20 cellular contexts compared by ENCODE assay signal in genomic region chr5:161685461-161685860, GRCh38. TPM values are rescaled to one million over a fixed set of nuclear protein-coding genes. Genes with fewer than 3 reads are reported as not detected.
A peak's percentile ranks its signal among the peaks of the same experiment; 100 is the strongest.
DNase-seq lines count a peak whose midpoint lies in the region; ATAC-seq and TF ChIP-seq lines count a peak whose summit lies in the region.
"Had no signal": no experiment of that assay in that cellular context is flagged by ENCODE, and none has a peak within 500 bp of the region (broad histone marks: within the 10 kb centered on the region; RNA-seq: fewer than 3 reads in every experiment).

Gene GABRA6, plus strand, starts transcription at chr5:161685721. Its CDS starts 269 bp downstream, at chr5:161685990.

- no peak for ATAC-seq in right lobe of liver
- no peak for ATAC-seq in GM19452 (IDR thresholded peaks at IDR 0.05; ENCODE audit: unreplicated experiment)
- ATAC-seq: A549, GM23338 had no signal

- H3K27me3 Mint-ChIP-seq in neural progenitor cell (ENCODE audit: insufficient read depth, low read depth) = no peaks in the 10 kb centered on the region
- H3K27me3 Mint-ChIP-seq: CD4-positive, alpha-beta memory T cell had no signal

- no peaks in the 10 kb centered on the region for H3K36me3 ChIP-seq in neural progenitor cell
- no peaks in the 10 kb centered on the region for H3K36me3 ChIP-seq in right lobe of liver

- H3K4me1 ChIP-seq in neural progenitor cell (no peaks in the 10 kb centered on the region), right lobe of liver (no peaks in the 10 kb centered on the region)
- H3K4me1 ChIP-seq: A549 had no signal

- H3K79me2 ChIP-seq in neural progenitor cell (ENCODE audit: low read depth) = no peaks in the 10 kb centered on the region

- no peaks in the 10 kb centered on the region for H3K4me1 Mint-ChIP-seq in neural progenitor cell
- H3K4me1 Mint-ChIP-seq: CD4-positive, alpha-beta memory T cell; GM23338 had no signal

- H3K36me3 Mint-ChIP-seq in neural progenitor cell = no peaks in the 10 kb centered on the region
- H3K36me3 Mint-ChIP-seq: CD4-positive, alpha-beta memory T cell had no signal

- H3K4me3 Mint-ChIP-seq in neural progenitor cell = no peak within 1 kb of the TSS
- H3K4me3 Mint-ChIP-seq: CD4-positive, alpha-beta memory T cell; GM23338 had no signal

- no peaks in the 10 kb centered on the region for H4K20me1 ChIP-seq in neural progenitor cell (ENCODE audit: low read depth)

- H3K9ac ChIP-seq in neural progenitor cell = no peak within 1 kb of the TSS

- H3F3A ChIP-seq in neural progenitor cell (ENCODE audit: low read depth) = no peaks in the 10 kb centered on the region

- H3K4me2 ChIP-seq in neural progenitor cell = no peak within 1 kb of the TSS
- H3K4me2 ChIP-seq: A549, GM23338 had no signal

- TF ChIP-seq POLR2A in right lobe of liver (IDR thresholded peaks at IDR 0.05) = no peak

- H3K27me3 ChIP-seq in neural progenitor cell (no peaks in the 10 kb centered on the region), right lobe of liver (no peaks in the 10 kb centered on the region)

- DNase-seq in NCI-H82 (lab: John Stamatoyannopoulos, UW) (peak; percentile 4), NCI-H82 treated with DMSO at 0.1 percent for 48 hours (lab: John Stamatoyannopoulos, UW; ENCODE audit: unreplicated experiment) (no peak), cerebellum (ENCODE audit: low spot score) (peak; percentile 69), neural progenitor cell (ENCODE audit: low spot score) (no peak), right lobe of liver (no peak), AG08396 (ENCODE audit: low spot score) (no peak)
- no peak for DNase-seq in activated CD8-positive, alpha-beta memory T cell treated with anti-CD3 and anti-CD28 coated beads, Interleukin-2, amount 50 U/mL, for 4 hours
- DNase-seq: 8988T; ACHN; Calu3; CD4-positive, alpha-beta memory T cell; COR-L47; DMS53; DMS79 treated with DMSO at 0.1 percent for 48 hours; H7; HCEC 1CT had no signal

- no peaks in the 10 kb centered on the region for H3K9me3 ChIP-seq in neural progenitor cell (ENCODE audit: low read depth)
- no peaks in the 10 kb centered on the region for H3K9me3 ChIP-seq in right lobe of liver
- H3K9me3 ChIP-seq: A549 had no signal

- H3K27ac ChIP-seq in neural progenitor cell (no peak within 1 kb of the TSS), right lobe of liver (no peak within 1 kb of the TSS)
- H3K27ac ChIP-seq: A549 had no signal

- intact Hi-C loops in right lobe of liver (cut with DNase I) = no loop called here

- H3K4me3 ChIP-seq in neural progenitor cell (no peak within 1 kb of the TSS), right lobe of liver (no peak within 1 kb of the TSS)
- H3K4me3 ChIP-seq: A549, GM23338 had no signal

- no peaks in the 10 kb centered on the region for H3K9me3 Mint-ChIP-seq in neural progenitor cell

- no peak within 1 kb of the TSS for H3K27ac Mint-ChIP-seq in neural progenitor cell
- H3K27ac Mint-ChIP-seq: CD4-positive, alpha-beta memory T cell; GM23338 had no signal

- WGBS in right lobe of liver (ENCODE audit: insufficient coverage, low coverage, low lambda C conversion rate, missing lambda C conversion rate) = 33% methylated on average over 4 of the region's 4 CpGs

- TF ChIP-seq CTCF in neural progenitor cell (IDR thresholded peaks at IDR 0.05) (no peak), right lobe of liver (IDR thresholded peaks at IDR 0.05) (no peak)

- H2AFZ ChIP-seq in neural progenitor cell (replicated peaks) = peak within 1 kb of the TSS; percentile 73
- H2AFZ ChIP-seq: GM23338 had no signal

RNA-seq across cellular contexts. Expression of gene GABRA6, which starts in this region (rescaled TPM):
- total RNA-seq in cerebellum (4.4 TPM), neural progenitor cell (ENCODE audit: low replicate concordance) (not detected in 2 replicates), right lobe of liver (not detected)
- total RNA-seq: Calu3; CD4-positive, alpha-beta memory T cell; Daoy; GM23338; H7 had no signal

Comparison
In these comparisons a context has a peak if more than half of its experiments do, and no peak if none do; other contexts are left out.
1. DNase-seq: peak in NCI-H82 (single experiment) and cerebellum (single experiment); none in NCI-H82 treated with DMSO at 0.1 percent for 48 hours (single experiment), neural progenitor cell (single experiment), right lobe of liver (0 of 3), AG08396 (single experiment) and activated CD8-positive, alpha-beta memory T cell treated with anti-CD3 and anti-CD28 coated beads, Interleukin-2, amount 50 U/mL, for 4 hours (single experiment).